Comparison of ENCODE assay signal across 14 cellular contexts in genomic region chr9:93597142-93597706, GRCh38.
"Had no signal": no experiment of that assay in that cellular context is flagged by ENCODE, and none has a peak within 500 bp of the region (broad histone marks: within the 10 kb centered on the region; RNA-seq: fewer than 3 reads in every experiment).

No MANE protein-coding gene starts in this region.

- H3K36me3 ChIP-seq: colonic mucosa, heart right ventricle, neutrophil, SJSA1, tibial artery had no signal

- H3K27ac ChIP-seq: colonic mucosa, neutrophil, SJSA1, tibial artery had no signal

- H3K36me3 Mint-ChIP-seq: activated naive CD8-positive, alpha-beta T cell treated with anti-CD3 and anti-CD28 coated beads for 36 hours; mesothelial cell of epicardium; WTC11 had no signal

- H3K9me3 Mint-ChIP-seq: activated naive CD8-positive, alpha-beta T cell treated with anti-CD3 and anti-CD28 coated beads for 36 hours; activated T-helper 17 cell treated with anti-CD3 and anti-CD28 coated beads, Interleukin-2, amount 50 U/mL, for 72 hours; mesothelial cell of epicardium; WTC11 had no signal

- ATAC-seq: activated T-helper 17 cell treated with anti-CD3 and anti-CD28 coated beads, Interleukin-2, amount 50 U/mL, for 72 hours; WTC11 had no signal

- DNase-seq: activated CD4-positive, alpha-beta T cell treated with anti-CD3 and anti-CD28 coated beads, Interleukin-2, amount 50 U/mL, for 4 hours; activated naive CD8-positive, alpha-beta T cell treated with anti-CD3 and anti-CD28 coated beads for 36 hours; colonic mucosa; effector CD4-positive, alpha-beta T cell; heart right ventricle; islet precursor cell; small intestine; SW 1271 had no signal

- H3K9me3 ChIP-seq: colonic mucosa, heart right ventricle, neutrophil, SJSA1, tibial artery had no signal

- H3K27me3 ChIP-seq: colonic mucosa, heart right ventricle, neutrophil, SJSA1, tibial artery had no signal

- H3K27me3 Mint-ChIP-seq: activated naive CD8-positive, alpha-beta T cell treated with anti-CD3 and anti-CD28 coated beads for 36 hours; activated T-helper 17 cell treated with anti-CD3 and anti-CD28 coated beads, Interleukin-2, amount 50 U/mL, for 72 hours had no signal

- H3K4me3 ChIP-seq: colonic mucosa, heart right ventricle, SJSA1, tibial artery had no signal

- H3K27ac Mint-ChIP-seq: activated naive CD8-positive, alpha-beta T cell treated with anti-CD3 and anti-CD28 coated beads for 36 hours; mesothelial cell of epicardium had no signal

- H3K4me3 Mint-ChIP-seq: activated naive CD8-positive, alpha-beta T cell treated with anti-CD3 and anti-CD28 coated beads for 36 hours; activated T-helper 17 cell treated with anti-CD3 and anti-CD28 coated beads, Interleukin-2, amount 50 U/mL, for 72 hours; mesothelial cell of epicardium; WTC11 had no signal
